ENCODE assay signal across 1 cellular context in genomic region chr4:19010766-19011165, GRCh38.
TF ChIP-seq lines count a peak whose summit lies in the region.

No MANE protein-coding gene starts in this region.

TF ChIP-seq in WTC11, 78 proteins besides CTCF, POLR2A, EP300 and RAD21 (continued from another document):
- no peak for TF ChIP-seq ERG (CRISPR knock-in tag; IDR thresholded peaks at IDR 0.05)
- no peak for TF ChIP-seq ESRRA (CRISPR knock-in tag; IDR thresholded peaks at IDR 0.05; ENCODE audit: borderline replicate concordance)
